ENCODE assay signal across 33 cellular contexts in genomic region chr12:68854554-68854953, GRCh38.
"Had no signal": no experiment of that assay in that cellular context is flagged by ENCODE, and none has a peak within 500 bp of the region (broad histone marks: within the 10 kb centered on the region; RNA-seq: fewer than 3 reads in every experiment).

No MANE protein-coding gene starts in this region.

- H3K4me3 Mint-ChIP-seq: activated B cell treated with CpG ODN at 0.5 μM for 24 hours; activated CD8-positive, alpha-beta T cell treated with anti-CD3 and anti-CD28 coated beads for 36 hours; activated naive CD8-positive, alpha-beta T cell treated with anti-CD3 and anti-CD28 coated beads for 36 hours; activated naive CD8-positive, alpha-beta T cell treated with anti-CD3 and anti-CD28 coated beads, Interleukin-2, amount 50 U/mL, for 24 hours; activated T-helper 1 cell treated with anti-CD3 and anti-CD28 coated beads, Interleukin-12 subunit alpha, Interleukin-12 subunit beta, Interleukin-2, Interleukin-4 antibody, amounts not matched to agents 30 ng/mL and 10 ng/mL and 1 ng/mL, durations not matched to agents 14 hours and 24 hours and 36 hours; T-helper 17 cell; T-helper 2 cell treated with Interferon-gamma antibody and Interleukin-4, amounts not matched to agents 5 μg/mL and 100 μg/mL, for 36 hours had no signal

- H3K27me3 Mint-ChIP-seq: activated B cell treated with CpG ODN at 0.5 μM for 24 hours; activated CD8-positive, alpha-beta T cell treated with anti-CD3 and anti-CD28 coated beads for 36 hours; activated naive CD8-positive, alpha-beta T cell treated with anti-CD3 and anti-CD28 coated beads for 36 hours; activated naive CD8-positive, alpha-beta T cell treated with anti-CD3 and anti-CD28 coated beads, Interleukin-2, amount 50 U/mL, for 24 hours; T-helper 17 cell had no signal

- H3K27me3 ChIP-seq: adrenal gland, body of pancreas had no signal

- ATAC-seq: activated CD4-positive, CD25-positive, alpha-beta regulatory T cell treated with anti-CD3 and anti-CD28 coated beads, Interleukin-2, amount 50 U/mL, for 24 hours; activated CD8-positive, alpha-beta T cell treated with anti-CD3 and anti-CD28 coated beads for 36 hours; activated naive CD8-positive, alpha-beta T cell treated with anti-CD3 and anti-CD28 coated beads, Interleukin-2, amount 50 U/mL, for 24 hours; body of pancreas; T-helper 17 cell had no signal

- DNase-seq: activated B cell treated with CpG ODN at 0.5 μM for 24 hours; activated CD4-positive, alpha-beta T cell treated with anti-CD3 and anti-CD28 coated beads for 48 hours; activated CD4-positive, alpha-beta T cell treated with anti-CD3 and anti-CD28 coated beads, Interleukin-2, amount 50 U/mL, for 1 hour; activated CD4-positive, alpha-beta T cell treated with anti-CD3 and anti-CD28 coated beads, Interleukin-2, amount 50 U/mL, for 48 hours; activated CD8-positive, alpha-beta memory T cell treated with anti-CD3 and anti-CD28 coated beads for 24 hours; activated CD8-positive, alpha-beta T cell treated with anti-CD3 and anti-CD28 coated beads for 36 hours; activated gamma-delta T cell; activated naive CD4-positive, alpha-beta T cell; activated naive CD4-positive, alpha-beta T cell treated with anti-CD3 and anti-CD28 coated beads, Interleukin-2, amount 50 U/mL, for 16 hours; activated naive CD8-positive, alpha-beta T cell treated with anti-CD3 and anti-CD28 coated beads for 36 hours; activated naive CD8-positive, alpha-beta T cell treated with anti-CD3 and anti-CD28 coated beads, Interleukin-2, amount 50 U/mL, for 24 hours; adrenal gland; amygdala; aorta; body of pancreas; caudate nucleus; cortex of kidney; dermis blood vessel endothelial cell; effector CD8-positive, alpha-beta T cell; foreskin fibroblast; head of caudate nucleus; T-helper 1 cell; T-helper 17 cell; T1000; WERI-Rb-1 had no signal

- FAIRE-seq: colon, endometrium, endothelial cell of umbilical vein, frontal cortex had no signal

- H3K4me3 ChIP-seq: adrenal gland, body of pancreas had no signal

- H3K4me1 ChIP-seq: adrenal gland, body of pancreas had no signal

- H3K27ac Mint-ChIP-seq: activated B cell treated with CpG ODN at 0.5 μM for 24 hours; activated CD8-positive, alpha-beta T cell treated with anti-CD3 and anti-CD28 coated beads for 36 hours; activated naive CD8-positive, alpha-beta T cell treated with anti-CD3 and anti-CD28 coated beads for 36 hours; activated naive CD8-positive, alpha-beta T cell treated with anti-CD3 and anti-CD28 coated beads, Interleukin-2, amount 50 U/mL, for 24 hours; activated T-helper 1 cell treated with anti-CD3 and anti-CD28 coated beads, Interleukin-12 subunit alpha, Interleukin-12 subunit beta, Interleukin-2, Interleukin-4 antibody, amounts not matched to agents 30 ng/mL and 10 ng/mL and 1 ng/mL, durations not matched to agents 14 hours and 24 hours and 36 hours; T-helper 17 cell; T-helper 2 cell treated with Interferon-gamma antibody and Interleukin-4, amounts not matched to agents 5 μg/mL and 100 μg/mL, for 36 hours had no signal

- H3K9me3 ChIP-seq: adrenal gland, body of pancreas had no signal

- H3K4me1 Mint-ChIP-seq: activated B cell treated with CpG ODN at 0.5 μM for 24 hours, T-helper 17 cell had no signal

- H3K27ac ChIP-seq: adrenal gland, body of pancreas, epithelial cell of prostate, WERI-Rb-1 had no signal

- H3K9me3 Mint-ChIP-seq: activated B cell treated with CpG ODN at 0.5 μM for 24 hours; activated CD8-positive, alpha-beta T cell treated with anti-CD3 and anti-CD28 coated beads for 36 hours; activated naive CD8-positive, alpha-beta T cell treated with anti-CD3 and anti-CD28 coated beads for 36 hours; activated naive CD8-positive, alpha-beta T cell treated with anti-CD3 and anti-CD28 coated beads, Interleukin-2, amount 50 U/mL, for 24 hours; activated T-helper 1 cell treated with anti-CD3 and anti-CD28 coated beads, Interleukin-12 subunit alpha, Interleukin-12 subunit beta, Interleukin-2, Interleukin-4 antibody, amounts not matched to agents 30 ng/mL and 10 ng/mL and 1 ng/mL, durations not matched to agents 14 hours and 24 hours and 36 hours; T-helper 2 cell treated with Interferon-gamma antibody and Interleukin-4, amounts not matched to agents 5 μg/mL and 100 μg/mL, for 36 hours had no signal

- H3K36me3 ChIP-seq: adrenal gland, WERI-Rb-1 had no signal
